Comparison of ENCODE assay signal across 24 cellular contexts in the genomic region with DNA sequence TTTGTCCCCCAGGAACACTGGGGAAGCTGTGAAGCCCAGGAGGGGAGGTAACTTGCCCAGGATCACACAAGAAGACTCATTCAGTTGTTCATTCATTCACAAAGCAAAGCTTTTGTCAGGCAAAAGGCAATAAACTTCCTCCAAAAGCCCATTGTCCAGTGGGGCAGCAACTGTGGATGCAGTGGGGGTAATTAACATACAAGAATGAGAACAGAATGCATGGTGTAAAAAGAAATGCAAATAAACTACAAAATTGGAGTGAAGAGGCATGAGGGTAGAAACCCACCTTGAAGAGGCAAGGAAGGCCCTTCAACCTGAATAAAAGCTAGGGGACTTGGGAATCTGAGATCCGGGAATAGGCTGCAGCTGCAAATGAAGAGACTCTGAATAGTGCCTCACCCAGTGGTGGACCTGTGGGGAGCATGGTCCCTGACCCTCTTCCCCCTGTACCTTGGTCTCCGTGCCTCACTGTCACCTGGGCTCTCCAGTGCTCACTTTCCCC.
"Had no signal": no experiment of that assay in that cellular context is flagged by ENCODE, and none has a peak within 500 bp of the region (broad histone marks: within the 10 kb centered on the region; RNA-seq: fewer than 3 reads in every experiment).

No MANE protein-coding gene starts in this region.

- H3K36me3 ChIP-seq: breast epithelium, heart left ventricle, left ventricle myocardium inferior, right lobe of liver, stomach, thyroid gland, upper lobe of left lung had no signal

- H3K4me3 ChIP-seq: breast epithelium, heart left ventricle, left ventricle myocardium inferior, lung, mucosa of descending colon, right lobe of liver, stomach, thyroid gland, upper lobe of left lung had no signal

- ATAC-seq: activated naive CD8-positive, alpha-beta T cell treated with anti-CD3 and anti-CD28 coated beads, Interleukin-2, amount 50 U/mL, for 24 hours; esophagus mucosa; heart left ventricle; mucosa of descending colon; right lobe of liver; stimulated activated memory B cell treated with anti-CD40 and anti-IgM and Interleukin-4, amounts not matched to agents 10 μg/mL and 1 μg/mL and 100 μg/mL, for 72 hours had no signal

- DNase-seq: activated CD4-positive, alpha-beta memory T cell treated with anti-CD3 and anti-CD28 coated beads, Interleukin-2, amount 10 ng/mL, durations not matched to agents 7 days and 5 days; activated CD4-positive, alpha-beta T cell treated with anti-CD3 and anti-CD28 coated beads for 1 hour; activated CD4-positive, alpha-beta T cell treated with anti-CD3 and anti-CD28 coated beads, Interleukin-2, amount 10 ng/mL, durations not matched to agents 7 days and 5 days; activated CD8-positive, alpha-beta memory T cell treated with anti-CD3 and anti-CD28 coated beads, Interleukin-2, amount 50 U/mL, for 48 hours; activated gamma-delta T cell; activated naive CD8-positive, alpha-beta T cell treated with anti-CD3 and anti-CD28 coated beads, Interleukin-2, amount 50 U/mL, for 24 hours; activated T-cell treated with anti-CD3 and anti-CD28 coated beads, Interleukin-2, amount 50 U/mL, for 24 hours; central memory CD4-positive, alpha-beta T cell; endodermal cell; foreskin fibroblast; heart left ventricle; left ventricle myocardium inferior; mucosa of descending colon; right lobe of liver; stimulated activated CD4-positive, alpha-beta T cell treated with anti-CD3 and anti-CD28 coated beads, Interleukin-4, amount 100 ng/mL, for 24 hours; stomach; SW 1271; T1000; thyroid gland; upper lobe of left lung had no signal

- H3K9me3 ChIP-seq: breast epithelium, heart left ventricle, left ventricle myocardium inferior, mucosa of descending colon, right lobe of liver, stomach, thyroid gland, upper lobe of left lung had no signal

- H3K27me3 ChIP-seq: breast epithelium, heart left ventricle, right lobe of liver, stomach, thyroid gland, upper lobe of left lung had no signal

- H3K4me1 ChIP-seq: breast epithelium, left ventricle myocardium inferior, right lobe of liver, stomach, upper lobe of left lung had no signal

- H3K27ac ChIP-seq: breast epithelium, heart left ventricle, left ventricle myocardium inferior, right lobe of liver, stomach, thyroid gland, upper lobe of left lung had no signal
